Comparison of ENCODE assay signal across 19 cellular contexts in the genomic region with DNA sequence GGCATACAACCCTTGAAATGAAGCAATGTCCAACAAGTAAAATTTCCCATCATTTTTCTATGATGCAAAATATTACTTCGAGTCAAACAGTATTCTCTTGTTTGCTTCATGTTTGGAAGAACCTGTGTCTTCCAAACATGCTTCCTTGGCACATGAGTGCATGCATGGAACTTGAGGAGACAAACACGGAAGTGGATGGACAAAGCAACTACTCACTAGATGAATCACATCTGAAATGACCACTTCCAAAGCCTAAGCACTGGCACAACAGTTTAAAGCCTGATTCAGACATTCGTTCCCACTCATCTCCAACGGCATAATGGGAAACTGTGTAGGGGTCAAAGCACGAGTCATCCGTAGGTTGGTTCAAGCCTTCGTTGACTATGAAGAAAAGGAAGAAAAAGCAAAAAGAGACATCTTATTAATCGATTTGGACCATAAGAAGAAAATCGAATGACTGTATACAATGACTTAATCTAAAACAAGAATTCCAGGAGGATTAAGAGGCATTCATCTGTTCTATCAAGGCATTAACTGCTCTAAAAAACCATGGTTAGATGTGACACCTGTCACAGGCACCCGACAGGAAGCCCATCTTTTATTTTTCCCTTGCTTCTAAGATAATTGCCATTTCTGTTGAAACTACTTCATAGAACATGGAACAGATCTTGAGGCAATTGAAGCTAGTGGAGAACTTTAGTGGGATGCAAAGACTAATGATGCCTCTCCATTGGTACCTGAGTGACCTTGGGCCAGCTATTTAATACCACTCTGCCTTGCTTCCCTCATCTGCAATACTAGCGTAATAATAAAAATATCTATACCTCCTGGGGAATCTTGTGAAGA. TPM values are rescaled to one million over a fixed set of nuclear protein-coding genes. Genes with fewer than 3 reads are reported as not detected.
DNase-seq lines count a peak whose midpoint lies in the region; ATAC-seq and TF ChIP-seq lines count a peak whose summit lies in the region.
"Had no signal": no experiment of that assay in that cellular context is flagged by ENCODE, and none has a peak within 500 bp of the region (broad histone marks: within the 10 kb centered on the region; RNA-seq: fewer than 3 reads in every experiment).

No MANE protein-coding gene starts in this region.

- peaks cover 6% of the 10 kb centered on the region for H3K4me1 Mint-ChIP-seq in MCF 10A (ENCODE audit: insufficient read depth, unreplicated experiment)
- no peaks in the 10 kb centered on the region for H3K4me1 Mint-ChIP-seq in endothelial cell (ENCODE audit: unreplicated experiment)

- CTCF ChIA-PET in MCF 10A (lab: Yijun Ruan, JAX), result interaction anchor here (0.6 kb wide), 1 partner anchor 87 kb away, joined by 3 read pairs; no protein-coding TSS in a partner anchor

- intact Hi-C loops in MCF 10A (cut with micrococcal nuclease), result no loop called here
- intact Hi-C loops in breast epithelium (cut with DNase I; ENCODE audit: low total_unique reads), result no loop called here

- DNase-seq in MCF 10A (ENCODE audit: unreplicated experiment), result peak; percentile 35
- no peak for DNase-seq in breast epithelium (ENCODE audit: low spot score in 2 of 2)
- peak; percentile 95 for DNase-seq in amniotic epithelial cell (ENCODE audit: low read depth)
- DNase-seq in fibroblast of mammary gland (ENCODE audit: low read depth), result peak; percentile 89
- DNase-seq in SHP77 (lab: John Stamatoyannopoulos, UW), result no peak
- DNase-seq in effector CD8-positive, alpha-beta T cell (lab: John Stamatoyannopoulos, UW), result no peak
- DNase-seq in endothelial cell (ENCODE audit: low spot score), result no peak
- DNase-seq: 8988T; activated naive CD4-positive, alpha-beta T cell treated with Interleukin-2 at 50 U/mL for 16 hours; head of caudate nucleus; islet precursor cell; KBM-7; NCI-H345; SIG-M5; stimulated activated CD4-positive, alpha-beta T cell treated with anti-CD3 and anti-CD28 coated beads, Interleukin-4, amount 100 ng/mL, for 4 hours; T-helper 9 cell; tibial artery had no signal

- H3K4me3 Mint-ChIP-seq in MCF 10A (ENCODE audit: unreplicated experiment), result no peak overlapping the region
- H3K4me3 Mint-ChIP-seq in endothelial cell (ENCODE audit: unreplicated experiment), result no peak overlapping the region
- H3K4me3 Mint-ChIP-seq: brain had no signal

- no peak for ATAC-seq in gastroesophageal sphincter

- no peak overlapping the region for H3K27ac Mint-ChIP-seq in MCF 10A (ENCODE audit: low read depth, unreplicated experiment)
- H3K27ac Mint-ChIP-seq in endothelial cell (ENCODE audit: unreplicated experiment), result no peak overlapping the region
- H3K27ac Mint-ChIP-seq: brain had no signal

- no TSS peak for BruUV-seq in MCF 10A (replicated peaks; lab: Mats Ljungman, UMichigan)

- H3K27ac ChIP-seq in breast epithelium, result no peak overlapping the region
- H3K27ac ChIP-seq in gastroesophageal sphincter, result peak overlapping the region in 2 of 4 donors; percentile 34 to 37

- TF ChIP-seq POLR2A in breast epithelium (IDR thresholded peaks at IDR 0.05), result no peak
- TF ChIP-seq POLR2A in gastroesophageal sphincter (IDR thresholded peaks at IDR 0.05), result no peak

- no peak for TF ChIP-seq EP300 in gastroesophageal sphincter (IDR thresholded peaks at IDR 0.05)

- no peaks in the 10 kb centered on the region for H3K4me1 ChIP-seq in breast epithelium
- peaks cover 0 to 10% (median 0%) of the 10 kb centered on the region in 3 donors for H3K4me1 ChIP-seq in gastroesophageal sphincter
- H3K4me1 ChIP-seq: tibial artery had no signal

- H3K27me3 ChIP-seq in breast epithelium, result no peaks in the 10 kb centered on the region
- no peaks in the 10 kb centered on the region for H3K27me3 ChIP-seq in gastroesophageal sphincter
- H3K27me3 ChIP-seq: tibial artery had no signal

- H3K9me3 ChIP-seq in breast epithelium (no peaks in the 10 kb centered on the region), gastroesophageal sphincter (no peaks in the 10 kb centered on the region)
- H3K9me3 ChIP-seq: tibial artery had no signal

- 63 to 69% methylated on average over 10 to 11 of the region's 11 CpGs for WGBS in gastroesophageal sphincter (ENCODE audit: low coverage in 1 of 2), 2 donors

- TF ChIP-seq CTCF in MCF 10A (IDR thresholded peaks at IDR 0.05; ENCODE audit: unreplicated experiment), result no peak
- no peak for TF ChIP-seq CTCF in breast epithelium (IDR thresholded peaks at IDR 0.05)
- no peak for TF ChIP-seq CTCF in fibroblast of mammary gland (conservative IDR thresholded peaks at IDR 0.05; ENCODE audit: control insufficient read depth, insufficient read depth, low read depth, low read length)
- no peak for TF ChIP-seq CTCF in gastroesophageal sphincter (IDR thresholded peaks at IDR 0.05)
- TF ChIP-seq CTCF in endothelial cell (IDR thresholded peaks at IDR 0.05; ENCODE audit: unreplicated experiment), result no peak

- POLR2A ChIA-PET in MCF 10A (lab: Yijun Ruan, JAX), result interaction anchor here (0.5 to 0.6 kb wide), 2 partner anchors 57 to 1137 kb away, joined by 3 to 4 read pairs; no protein-coding TSS in a partner anchor

- H3K4me3 ChIP-seq in breast epithelium (no peak overlapping the region), fibroblast of mammary gland (ENCODE audit: control insufficient read depth, low read depth, low read length) (no peak overlapping the region), gastroesophageal sphincter (no peak overlapping the region)
- H3K4me3 ChIP-seq: tibial artery had no signal

- H3K27me3 Mint-ChIP-seq in MCF 10A (ENCODE audit: insufficient read depth, unreplicated experiment), result no peaks in the 10 kb centered on the region
- H3K27me3 Mint-ChIP-seq in endothelial cell (ENCODE audit: unreplicated experiment), result peaks cover 2% of the 10 kb centered on the region

- no peaks in the 10 kb centered on the region for H3K9me3 Mint-ChIP-seq in MCF 10A (ENCODE audit: unreplicated experiment)
- no peaks in the 10 kb centered on the region for H3K9me3 Mint-ChIP-seq in endothelial cell (ENCODE audit: unreplicated experiment)
- H3K9me3 Mint-ChIP-seq: brain had no signal

- H3K36me3 Mint-ChIP-seq in MCF 10A (ENCODE audit: insufficient read depth, unreplicated experiment) (peaks cover 72% of the 10 kb centered on the region), endothelial cell (ENCODE audit: low read depth, unreplicated experiment) (peaks cover 56% of the 10 kb centered on the region)

- no peaks in the 10 kb centered on the region for H3K36me3 ChIP-seq in breast epithelium
- peaks cover 20 to 100% of the 10 kb centered on the region in 2 donors for H3K36me3 ChIP-seq in gastroesophageal sphincter

RNA-seq across cellular contexts. Expression of a gene that starts 56.0 kb away (rescaled TPM):
- total RNA-seq in MCF 10A (2022), result 216 and 297 TPM in 2 replicates
- total RNA-seq in breast epithelium, result 10 to 100 TPM; 32.2 to 54.1 (median 33.0) TPM
- 10 to 100 TPM; 29.3 to 45.6 (median 38.9) TPM for total RNA-seq in gastroesophageal sphincter
- total RNA-seq in endothelial cell (ENCODE audit: unreplicated experiment), result 29.3 TPM

Comparison
In these comparisons a context has a peak if more than half of its experiments do, and no peak if none do; other contexts are left out.
1. DNase-seq: peak in MCF 10A (single experiment), amniotic epithelial cell (single experiment) and fibroblast of mammary gland (single experiment); none in breast epithelium (0 of 2), SHP77 (0 of 2), effector CD8-positive, alpha-beta T cell (single experiment) and endothelial cell (single experiment).